Comparison of ENCODE assay signal across 21 cellular contexts in the genomic region with DNA sequence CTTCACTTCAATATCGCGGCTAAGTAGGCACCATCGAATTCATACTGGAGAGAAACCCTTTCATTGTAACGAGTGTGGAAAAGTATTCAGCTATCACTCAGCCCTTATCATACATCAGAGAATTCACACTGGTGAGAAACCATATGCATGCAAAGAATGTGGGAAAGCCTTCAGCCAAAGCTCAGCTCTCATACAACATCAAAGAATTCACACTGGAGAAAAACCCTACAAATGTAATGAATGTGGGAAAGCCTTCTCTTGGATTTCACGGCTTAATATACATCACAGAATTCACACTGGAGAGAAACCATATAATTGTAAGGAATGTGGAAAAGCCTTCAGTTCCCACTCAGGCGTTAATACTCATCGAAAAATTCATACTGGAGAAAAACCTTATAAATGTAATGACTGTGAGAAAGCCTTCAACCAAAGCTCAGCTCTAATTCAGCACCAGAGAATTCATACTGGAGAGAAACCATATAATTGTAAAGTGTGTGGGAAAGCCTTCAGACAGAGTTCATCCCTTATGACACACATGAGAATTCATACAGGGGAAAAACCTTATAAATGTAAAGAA. TPM values are rescaled to one million over a fixed set of nuclear protein-coding genes. Genes with fewer than 3 reads are reported as not detected.
"Had no signal": no experiment of that assay in that cellular context is flagged by ENCODE, and none has a peak within 500 bp of the region (broad histone marks: within the 10 kb centered on the region; RNA-seq: fewer than 3 reads in every experiment).

No MANE protein-coding gene starts in this region.

- DNase-seq: activated CD4-positive, alpha-beta T cell treated with anti-CD3 and anti-CD28 coated beads for 36 hours; activated CD4-positive, alpha-beta T cell treated with anti-CD3 and anti-CD28 coated beads, Interleukin-2, amount 50 U/mL, for 48 hours; activated gamma-delta T cell treated with Interleukin-2 at 50 U/mL for 16 hours; amniotic stem cell; erythroblast; hypothalamus; left ventricle myocardium inferior; natural killer cell; pancreas; sigmoid colon; stimulated activated CD4-positive, alpha-beta T cell treated with anti-CD3 and anti-CD28 coated beads, Interleukin-4, amount 100 ng/mL, for 4 hours; stimulated activated naive B cell treated with anti-CD40 and anti-IgM and Interleukin-4, amounts not matched to agents 10 μg/mL and 1 μg/mL and 100 μg/mL, for 72 hours; T-cell; tibial artery had no signal

- H3K4me3 Mint-ChIP-seq: activated CD4-positive, alpha-beta T cell treated with anti-CD3 and anti-CD28 coated beads for 36 hours; memory B cell; natural killer cell; stimulated activated naive B cell treated with anti-CD40 and anti-IgM and Interleukin-4, amounts not matched to agents 10 μg/mL and 1 μg/mL and 100 μg/mL, for 72 hours; T-cell; WTC11 had no signal

- H3K4me1 Mint-ChIP-seq: activated CD4-positive, alpha-beta T cell treated with anti-CD3 and anti-CD28 coated beads for 36 hours; memory B cell; stimulated activated naive B cell treated with anti-CD40 and anti-IgM and Interleukin-4, amounts not matched to agents 10 μg/mL and 1 μg/mL and 100 μg/mL, for 72 hours; WTC11 had no signal

- H3K27me3 Mint-ChIP-seq: activated CD4-positive, alpha-beta T cell treated with anti-CD3 and anti-CD28 coated beads for 36 hours; memory B cell; stimulated activated naive B cell treated with anti-CD40 and anti-IgM and Interleukin-4, amounts not matched to agents 10 μg/mL and 1 μg/mL and 100 μg/mL, for 72 hours; T-cell had no signal

- H3K4me1 ChIP-seq: left ventricle myocardium inferior, pancreas, sigmoid colon, tibial artery had no signal

- H3K4me3 ChIP-seq: left ventricle myocardium inferior, pancreas, sigmoid colon, tibial artery had no signal

- H3K27ac ChIP-seq: left ventricle myocardium inferior, pancreas, sigmoid colon, tibial artery had no signal

- H3K27ac Mint-ChIP-seq: activated CD4-positive, alpha-beta T cell treated with anti-CD3 and anti-CD28 coated beads for 36 hours; activated naive CD4-positive, alpha-beta T cell treated with anti-CD3 and anti-CD28 coated beads, Interleukin-2, amount 50 U/mL, for 72 hours; memory B cell; natural killer cell; stimulated activated naive B cell treated with anti-CD40 and anti-IgM and Interleukin-4, amounts not matched to agents 10 μg/mL and 1 μg/mL and 100 μg/mL, for 72 hours; T-cell; WTC11 had no signal

- H3K27me3 ChIP-seq: pancreas, sigmoid colon, tibial artery had no signal

- ATAC-seq: activated CD4-positive, alpha-beta T cell treated with anti-CD3 and anti-CD28 coated beads for 36 hours; activated naive CD4-positive, alpha-beta T cell treated with anti-CD3 and anti-CD28 coated beads, Interleukin-2, amount 50 U/mL, for 72 hours; natural killer cell; pancreas; stimulated activated naive B cell treated with anti-CD40 and anti-IgM and Interleukin-4, amounts not matched to agents 10 μg/mL and 1 μg/mL and 100 μg/mL, for 72 hours; T-cell; WTC11 had no signal

RNA-seq across cellular contexts. Expression of gene GRM6, which starts 38.0 kb away (rescaled TPM):
- total RNA-seq: activated CD4-positive, alpha-beta T cell treated with anti-CD3 and anti-CD28 coated beads for 36 hours; activated naive CD4-positive, alpha-beta T cell treated with anti-CD3 and anti-CD28 coated beads, Interleukin-2, amount 50 U/mL, for 72 hours; dermis microvascular lymphatic vessel endothelial cell; kidney epithelial cell; left ventricle myocardium inferior; mucosa of gallbladder; natural killer cell; pancreas; sigmoid colon; T-cell; urinary bladder had no signal
- polyA plus RNA-seq: urinary bladder had no signal
